ENCODE assay signal across 30 cellular contexts in the genomic region with DNA sequence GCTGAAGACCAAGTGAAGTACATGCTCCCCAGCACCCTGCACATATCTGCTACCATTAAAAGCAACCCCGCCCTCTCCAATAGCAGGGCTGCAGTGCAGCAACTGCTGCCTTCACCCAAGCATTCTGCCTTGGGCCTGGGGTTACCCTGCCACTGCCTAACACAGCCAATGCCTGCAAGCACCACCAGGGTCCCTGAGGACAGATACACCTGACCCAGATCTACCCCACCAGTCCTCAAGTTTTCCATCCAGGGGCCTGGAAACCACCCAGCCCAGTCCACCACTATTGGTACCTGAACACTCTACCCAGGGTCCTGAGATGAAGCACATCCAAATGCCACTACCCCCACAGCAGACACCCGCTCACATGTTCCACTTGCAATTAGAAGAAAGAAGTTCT.
"Had no signal": no experiment of that assay in that cellular context is flagged by ENCODE, and none has a peak within 500 bp of the region (broad histone marks: within the 10 kb centered on the region; RNA-seq: fewer than 3 reads in every experiment).

No MANE protein-coding gene starts in this region.

- H3K27me3 ChIP-seq: SJCRH30 had no signal

- H3K4me3 ChIP-seq: PC-9, SJCRH30, SK-N-MC had no signal

- H3K4me1 ChIP-seq: SJCRH30 had no signal

- ATAC-seq: Panc1, SK-N-SH treated with all-trans-retinoic acid at 6 μM for 48 hours had no signal

- DNase-seq: Karpas-422, MM.1S, NCI-H1092, NCI-H1105, NCI-H1436, NCI-H146, NCI-H1694, NCI-H187, NCI-H1930, NCI-H2029 treated with DMSO at 0.1 percent for 48 hours, NCI-H2081 treated with DMSO at 0.1 percent for 48 hours, NCI-H2107, NCI-H2171, NCI-H226, NCI-H446 treated with DMSO at 0.1 percent for 48 hours, NCI-H510A, NCI-H524, NCI-H526, NCI-H69, NCI-H748 treated with DMSO at 0.1 percent for 48 hours, NCI-H82, PC-9, SHP77, SIG-M5, SJCRH30 had no signal

- H3K36me3 ChIP-seq: SJCRH30 had no signal

- H3K27ac ChIP-seq: KMS-11, PC-9, RWPE1, SJCRH30, SK-N-MC had no signal

- H3K9me3 ChIP-seq: SJCRH30 had no signal
